ENCODE assay signal across 8 cellular contexts in the genomic region with DNA sequence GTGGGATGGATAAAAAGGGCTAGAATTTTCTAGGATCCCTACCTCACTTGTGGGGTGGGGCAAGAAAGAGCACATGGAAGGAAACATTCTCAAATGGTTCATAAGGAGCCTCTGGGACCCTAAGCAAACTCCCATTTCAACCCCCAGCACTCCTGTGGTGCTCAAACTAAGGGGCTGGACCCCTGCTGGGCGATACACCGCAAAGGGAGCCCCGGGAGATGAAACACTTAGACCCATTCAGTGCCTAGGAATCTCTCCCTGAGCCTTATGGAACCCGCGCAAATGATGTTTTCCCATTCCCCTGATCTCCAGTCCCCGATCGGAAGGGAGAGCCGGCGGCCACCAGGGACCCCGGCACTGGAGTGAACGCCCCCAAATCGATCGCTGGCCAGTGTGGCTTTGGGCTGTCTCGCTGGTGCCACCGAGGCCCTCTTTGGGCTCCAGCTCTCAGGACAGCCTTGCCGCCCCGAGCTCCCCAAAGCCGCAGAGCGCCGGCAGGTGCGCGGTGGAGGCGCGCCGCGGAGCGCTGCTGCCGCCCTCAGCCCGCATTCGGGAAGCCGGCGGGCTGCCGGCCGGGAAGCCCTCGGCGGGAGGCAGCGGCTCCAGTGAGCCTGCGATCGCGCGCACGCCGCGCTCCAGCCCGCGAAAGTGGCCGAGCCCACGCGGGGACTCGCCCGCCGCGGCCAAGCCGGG. TPM values are rescaled to one million over a fixed set of nuclear protein-coding genes. Genes with fewer than 3 reads are reported as not detected.
DNase-seq lines count a peak whose midpoint lies in the region; ATAC-seq lines count a peak whose summit lies in the region.

No MANE protein-coding gene starts in this region.

- H3K27ac Mint-ChIP-seq in T-helper 2 cell treated with Interferon-gamma antibody and Interleukin-4, amounts not matched to agents 5 μg/mL and 100 μg/mL, for 36 hours, result no peak overlapping the region
- no peak overlapping the region for H3K27ac Mint-ChIP-seq in naive thymus-derived CD4-positive, alpha-beta T cell

- H3K4me1 ChIP-seq in SJSA1 (replicated peaks) (peaks cover 36% of the 10 kb centered on the region), esophagus (ENCODE audit: control insufficient read depth in 2 of 2, insufficient read depth in 2 of 2, low read length in 1 of 2) (peaks cover 2 to 12% of the 10 kb centered on the region in 2 donors)
- no peaks in the 10 kb centered on the region for H3K4me1 ChIP-seq in naive thymus-derived CD4-positive, alpha-beta T cell (ENCODE audit: control insufficient read depth in 2 of 2, insufficient read depth in 2 of 2, low read length in 2 of 2)

- peak overlapping the region; percentile 80 for H3K4me3 ChIP-seq in SJSA1
- H3K4me3 ChIP-seq in esophagus (ENCODE audit: low read depth in 1 of 2, low read length in 2 of 2), result peak overlapping the region; percentile 79 to 84
- H3K4me3 ChIP-seq in naive thymus-derived CD4-positive, alpha-beta T cell (ENCODE audit: low read length), result peak overlapping the region; percentile 63

- H3K36me3 Mint-ChIP-seq in T-helper 2 cell treated with Interferon-gamma antibody and Interleukin-4, amounts not matched to agents 5 μg/mL and 100 μg/mL, for 36 hours (ENCODE audit: low read depth), result no peaks in the 10 kb centered on the region
- H3K36me3 Mint-ChIP-seq in naive thymus-derived CD4-positive, alpha-beta T cell, result no peaks in the 10 kb centered on the region

- ATAC-seq in naive thymus-derived CD4-positive, alpha-beta T cell, result no peak

- H3K36me3 ChIP-seq in SJSA1, result peaks cover 19% of the 10 kb centered on the region
- H3K36me3 ChIP-seq in esophagus (ENCODE audit: control insufficient read depth in 2 of 2, insufficient read depth in 2 of 2, low read length in 1 of 2), result no peaks in the 10 kb centered on the region
- H3K36me3 ChIP-seq in naive thymus-derived CD4-positive, alpha-beta T cell (ENCODE audit: control insufficient read depth in 2 of 3, insufficient read depth in 3 of 3, low read length in 3 of 3), result no peaks in the 10 kb centered on the region

- H3K9me3 ChIP-seq in SJSA1 (replicated peaks) (no peaks in the 10 kb centered on the region), esophagus (ENCODE audit: control insufficient read depth in 2 of 2, insufficient read depth in 1 of 2, low read depth in 1 of 2, low read length in 1 of 2) (no peaks in the 10 kb centered on the region)
- no peaks in the 10 kb centered on the region for H3K9me3 ChIP-seq in naive thymus-derived CD4-positive, alpha-beta T cell (ENCODE audit: control insufficient read depth in 2 of 3, low read length in 3 of 3)

- H3K27me3 ChIP-seq in SJSA1 (replicated peaks), result no peaks in the 10 kb centered on the region
- no peaks in the 10 kb centered on the region for H3K27me3 ChIP-seq in esophagus (ENCODE audit: control insufficient read depth in 1 of 2, insufficient read depth in 2 of 2, low read length in 2 of 2)
- peaks cover 0 to 5% of the 10 kb centered on the region in 2 donors for H3K27me3 ChIP-seq in naive thymus-derived CD4-positive, alpha-beta T cell (ENCODE audit: control insufficient read depth in 2 of 2, insufficient read depth in 2 of 2, low read length in 2 of 2)

- peak overlapping the region; percentile 69 for H3K4me3 Mint-ChIP-seq in T-helper 2 cell treated with Interferon-gamma antibody and Interleukin-4, amounts not matched to agents 5 μg/mL and 100 μg/mL, for 36 hours
- peak overlapping the region; percentile 64 to 85 (median 72) for H3K4me3 Mint-ChIP-seq in naive thymus-derived CD4-positive, alpha-beta T cell

- intact Hi-C loops in naive thymus-derived CD4-positive, alpha-beta T cell (cut with micrococcal nuclease), result loop anchor here (5.0 to 10.0 kb wide), 2 partner anchors 358 to 421 kb away; no protein-coding TSS in a partner anchor

- POLR2A ChIA-PET in naive thymus-derived CD4-positive, alpha-beta T cell (lab: Charles Lee), result no interaction called here

- 1 to 2% methylated on average over 53 to 54 of the region's 54 CpGs for WGBS in esophagus, 2 donors

- DNase-seq in T-helper 2 cell treated with Interferon-gamma antibody and Interleukin-4, amounts not matched to agents 5 μg/mL and 100 μg/mL, for 36 hours (ENCODE audit: low spot score), result no peak
- DNase-seq in T-helper 2 cell (no peak), SJSA1 (ENCODE audit: low read depth in 1 of 2, low spot score in 2 of 2) (peak in 1 of 2 experiments; percentile 62), HPDE6-E6E7 (ENCODE audit: extremely low spot score) (no peak), GM19238 (ENCODE audit: insufficient read length, low spot score) (no peak), putamen (ENCODE audit: low spot score) (no peak)
- peak in 4 of 9 donors; percentile 17 to 23 (median 20) for DNase-seq in naive thymus-derived CD4-positive, alpha-beta T cell

- no peak overlapping the region for H3K27ac ChIP-seq in SJSA1
- peak overlapping the region; percentile 86 to 87 for H3K27ac ChIP-seq in esophagus (ENCODE audit: low read depth in 2 of 2, low read length in 1 of 2)
- H3K27ac ChIP-seq in naive thymus-derived CD4-positive, alpha-beta T cell (ENCODE audit: low read depth, low read length), result no peak overlapping the region

- peaks cover 64% of the 10 kb centered on the region for H3K27me3 Mint-ChIP-seq in T-helper 2 cell treated with Interferon-gamma antibody and Interleukin-4, amounts not matched to agents 5 μg/mL and 100 μg/mL, for 36 hours (ENCODE audit: low read depth)
- peaks cover 25 to 74% (median 29%) of the 10 kb centered on the region in 5 donors for H3K27me3 Mint-ChIP-seq in naive thymus-derived CD4-positive, alpha-beta T cell

- H3K9me3 Mint-ChIP-seq in T-helper 2 cell treated with Interferon-gamma antibody and Interleukin-4, amounts not matched to agents 5 μg/mL and 100 μg/mL, for 36 hours, result no peaks in the 10 kb centered on the region
- H3K9me3 Mint-ChIP-seq in naive thymus-derived CD4-positive, alpha-beta T cell, result no peaks in the 10 kb centered on the region

- H3K4me1 Mint-ChIP-seq in T-helper 2 cell treated with Interferon-gamma antibody and Interleukin-4, amounts not matched to agents 5 μg/mL and 100 μg/mL, for 36 hours (ENCODE audit: low read depth), result peaks cover 11% of the 10 kb centered on the region
- H3K4me1 Mint-ChIP-seq in naive thymus-derived CD4-positive, alpha-beta T cell, result peaks cover 6 to 20% (median 10%) of the 10 kb centered on the region in 7 donors

- CTCF ChIA-PET in naive thymus-derived CD4-positive, alpha-beta T cell (lab: Charles Lee), result interaction anchor here (4.4 kb wide), 1 partner anchor 220 kb away, joined by 68 read pairs; no protein-coding TSS in a partner anchor

RNA-seq across cellular contexts. Expression of a gene that starts 1.2 kb away (rescaled TPM):
- total RNA-seq in SJSA1 (2014; rRNA removed; shearing (Covaris generic)), result 5.4 and 8.7 TPM in 2 replicates
- polyA plus RNA-seq in esophagus, result 10 to 100 TPM; 12.6 to 25.5 TPM
- 1 to 10 TPM in 4 of 5 experiments, under 1 TPM in 1; 0.70 to 5.4 (median 1.4) TPM for total RNA-seq in naive thymus-derived CD4-positive, alpha-beta T cell
- not detected for polyA plus RNA-seq in naive thymus-derived CD4-positive, alpha-beta T cell

Comparison
In these comparisons a context has a peak if more than half of its experiments do, and no peak if none do; other contexts are left out.
1. H3K27ac ChIP-seq: peak in esophagus (2 of 2); none in SJSA1 (single experiment) and naive thymus-derived CD4-positive, alpha-beta T cell (single experiment).
2. Peak in every context shown above with its lines, with median percentiles within 50 percentile points of each other: H3K4me3 ChIP-seq.